Comparison of ENCODE assay signal across 8 cellular contexts in the genomic region with DNA sequence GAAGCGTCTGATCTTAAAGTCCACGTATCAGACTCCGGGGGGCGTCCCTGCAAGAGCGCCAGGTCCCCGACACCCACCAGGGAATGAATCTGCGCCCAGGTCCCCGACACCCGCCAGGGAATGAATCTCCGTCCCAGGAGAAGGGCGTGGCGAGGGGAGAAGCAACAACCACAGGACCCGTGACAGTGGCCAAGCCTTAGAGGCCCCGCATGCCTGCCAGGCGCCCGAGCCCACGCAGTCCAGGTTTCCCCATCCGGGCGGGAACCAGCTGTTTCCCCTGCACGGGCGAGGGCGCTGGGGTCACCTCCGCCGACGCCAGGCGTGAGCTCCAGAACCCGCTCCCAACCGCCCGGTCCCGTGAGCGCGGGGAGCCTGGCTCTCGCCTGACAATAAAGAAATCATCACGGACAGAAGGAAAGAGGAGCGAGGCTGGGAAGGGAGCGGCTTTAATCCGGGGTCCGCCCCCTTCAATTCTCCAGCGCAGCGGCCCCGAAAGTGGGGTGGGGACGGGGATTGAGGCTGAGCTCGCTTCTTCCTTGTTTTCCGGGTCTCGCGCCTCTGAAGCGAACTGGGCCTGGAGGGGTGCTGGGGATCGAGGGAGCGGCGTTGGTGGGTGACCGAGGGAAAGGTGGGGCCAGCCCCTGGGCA. TPM values are rescaled to one million over a fixed set of nuclear protein-coding genes. Genes with fewer than 3 reads are reported as not detected.
A peak's percentile ranks its signal among the peaks of the same experiment; 100 is the strongest.
DNase-seq lines count a peak whose midpoint lies in the region; TF ChIP-seq lines count a peak whose summit lies in the region.

No MANE protein-coding gene starts in this region.

- TF ChIP-seq CTCF in astrocyte of the spinal cord (IDR thresholded peaks at IDR 0.05; ENCODE audit: low read depth, low read length) (no peak), kidney epithelial cell (IDR thresholded peaks at IDR 0.05; ENCODE audit: insufficient read depth, low read length, poor library complexity, severe bottlenecking) (no peak)

- H3K27ac ChIP-seq in GM23248 (no peak overlapping the region), subcutaneous abdominal adipose tissue (ENCODE audit: low read depth, low read length) (no peak overlapping the region)

- DNase-seq in 8988T = peak; percentile 54
- DNase-seq in GM23248 = peak; percentile 46
- DNase-seq in astrocyte of the spinal cord (ENCODE audit: low read depth, low spot score) = no peak
- no peak for DNase-seq in kidney epithelial cell (ENCODE audit: low read depth)
- DNase-seq in NK-92 (lab: John Stamatoyannopoulos, UW; ENCODE audit: unreplicated experiment) = no peak
- no peak for DNase-seq in HuH-7.5 (ENCODE audit: low spot score)
- DNase-seq in activated CD8-positive, alpha-beta memory T cell treated with anti-CD3 and anti-CD28 coated beads for 24 hours = no peak

- H3K4me1 ChIP-seq in GM23248 (ENCODE audit: insufficient read depth) (no peaks in the 10 kb centered on the region; the same call in 1 of the 2 replicates), subcutaneous abdominal adipose tissue (ENCODE audit: control insufficient read depth in 5 of 5, insufficient read depth in 5 of 5, low read length in 5 of 5) (peaks cover 0 to 31% (median 30%) of the 10 kb centered on the region in 5 donors)

- no peaks in the 10 kb centered on the region for H4K20me1 ChIP-seq in GM23248 (ENCODE audit: insufficient read depth)

- H3K4me3 ChIP-seq in GM23248 (peak overlapping the region; percentile 69), astrocyte of the spinal cord (ENCODE audit: low read depth, low read length) (peak overlapping the region; percentile 35), kidney epithelial cell (ENCODE audit: low read depth, low read length) (peak overlapping the region; percentile 30), subcutaneous abdominal adipose tissue (ENCODE audit: low read depth in 1 of 5, low read length in 5 of 5) (peak overlapping the region; percentile 22 to 82 (median 67))

- WGBS in GM23248 (ENCODE audit: low coverage in 1 of 2, low lambda C conversion rate in 2 of 2, missing lambda C conversion rate in 2 of 2), 2 experiments = 3% methylated on average over 46 to 47 of the region's 51 CpGs

- in situ Hi-C loops in GM23248 (cut with MboI) = no loop called here
- in situ Hi-C loops in astrocyte of the spinal cord (cut with HindIII; ENCODE audit: low sequenced_read_pairs) = no loop called here

- H3K9ac ChIP-seq in GM23248 (no peak overlapping the region), subcutaneous abdominal adipose tissue (ENCODE audit: low read length in 5 of 5) (peak overlapping the region in 3 of 5 donors; percentile 21 to 53 (median 52))

- H2AFZ ChIP-seq in GM23248 = peak overlapping the region; percentile 86

- H3K9me3 ChIP-seq in GM23248 (ENCODE audit: low read depth) (no peaks in the 10 kb centered on the region), subcutaneous abdominal adipose tissue (ENCODE audit: control insufficient read depth in 5 of 5, low read length in 5 of 5) (no peaks in the 10 kb centered on the region)

- no peaks in the 10 kb centered on the region for H3K9me2 ChIP-seq in GM23248 (ENCODE audit: insufficient read depth)

- peak overlapping the region; percentile 83 for H3K4me2 ChIP-seq in GM23248 (ENCODE audit: unreplicated experiment)

- H3K36me3 ChIP-seq in GM23248 (ENCODE audit: low read depth) = no peaks in the 10 kb centered on the region
- no peaks in the 10 kb centered on the region for H3K36me3 ChIP-seq in kidney epithelial cell (ENCODE audit: control insufficient read depth, insufficient read depth, low read length)
- H3K36me3 ChIP-seq in subcutaneous abdominal adipose tissue (ENCODE audit: control insufficient read depth in 5 of 5, insufficient read depth in 5 of 5, low read length in 5 of 5) = no peaks in the 10 kb centered on the region

- no peaks in the 10 kb centered on the region for H3K79me2 ChIP-seq in GM23248 (ENCODE audit: insufficient read depth)

- H3K27me3 ChIP-seq in GM23248 (replicated peaks; ENCODE audit: insufficient read depth) = peaks cover 34% of the 10 kb centered on the region
- H3K27me3 ChIP-seq in kidney epithelial cell (ENCODE audit: control insufficient read depth, insufficient read depth, low read length) = peaks cover 45% of the 10 kb centered on the region
- H3K27me3 ChIP-seq in subcutaneous abdominal adipose tissue (ENCODE audit: control insufficient read depth in 5 of 5, insufficient read depth in 4 of 5, low read length in 5 of 5) = peaks cover 14 to 40% (median 27%) of the 10 kb centered on the region in 5 donors

- no peaks in the 10 kb centered on the region for H3F3A ChIP-seq in GM23248 (ENCODE audit: insufficient read depth)

RNA-seq across cellular contexts. Expression of a gene that starts 29.0 kb away (rescaled TPM):
- 13.9 and 14.7 TPM in 2 replicates for total RNA-seq in GM23248 (2014; rRNA removed; shearing (Covaris generic))
- 14.2 and 15.0 TPM in 2 replicates for polyA plus RNA-seq in GM23248 (2016; fragmentation: Nextera tagmentation; extraction: Ambion mirVana)
- 21.9 and 23.2 TPM in 2 replicates for total RNA-seq in kidney epithelial cell

Comparison
In these comparisons a context has a peak if more than half of its experiments do, and no peak if none do; other contexts are left out.
1. DNase-seq: peak in 8988T (single experiment) and GM23248 (single experiment); none in astrocyte of the spinal cord (single experiment), kidney epithelial cell (single experiment), NK-92 (single experiment), HuH-7.5 (single experiment) and activated CD8-positive, alpha-beta memory T cell treated with anti-CD3 and anti-CD28 coated beads for 24 hours (single experiment).
2. Peak in every context shown above with its lines, with median percentiles within 50 percentile points of each other: H3K4me3 ChIP-seq.